ENCODE assay signal across 17 cellular contexts in genomic region chr15:63836579-63836978, GRCh38. TPM values are rescaled to one million over a fixed set of nuclear protein-coding genes. Genes with fewer than 3 reads are reported as not detected.
A peak's percentile ranks its signal among the peaks of the same experiment; 100 is the strongest.
DNase-seq lines count a peak whose midpoint lies in the region; ATAC-seq, FAIRE-seq and TF ChIP-seq lines count a peak whose summit lies in the region.
"Had no signal": no experiment of that assay in that cellular context is flagged by ENCODE, and none has a peak within 500 bp of the region (broad histone marks: within the 10 kb centered on the region; RNA-seq: fewer than 3 reads in every experiment).

No MANE protein-coding gene starts in this region.

- peak overlapping the region; percentile 4 for H3K27ac Mint-ChIP-seq in mesothelial cell of epicardium
- no peak overlapping the region for H3K27ac Mint-ChIP-seq in type B pancreatic cell
- H3K27ac Mint-ChIP-seq: B cell had no signal

- BruUV-seq in K562 (replicated peaks; lab: Mats Ljungman, UMichigan), result no TSS peak

- H3K36me3 ChIP-seq in MG63 (no peaks in the 10 kb centered on the region; the same call in 1 of the 2 replicates), K562 (ENCODE audit: control insufficient read depth, insufficient read depth, low read length) (0 out of 3 replicates have a peak, but pooled peaks cover 2% of the 10 kb centered on the region), aorta (ENCODE audit: control insufficient read depth in 1 of 2, insufficient read depth in 2 of 2, low read length in 1 of 2) (no peaks in the 10 kb centered on the region)

- CTCF ChIA-PET in K562 (lab: Yijun Ruan, JAX; ENCODE audit: low intra/inter-chr PET ratio), result interaction anchor here (0.9 kb wide), 1 partner anchor 210 kb away, joined by 4 read pairs; the partner anchor contains the start of gene DAPK2

- H2AFZ ChIP-seq in K562 (ENCODE audit: low read depth, low read length), result peak overlapping the region; percentile 66

- H4K20me1 ChIP-seq in K562 (replicated peaks; ENCODE audit: control insufficient read depth, insufficient read depth, low read length), result no peaks in the 10 kb centered on the region

- intact Hi-C loops in K562 (cut with micrococcal nuclease), result no loop called here
- intact Hi-C loops in aorta (cut with DNase I), result no loop called here

- ATAC-seq in K562 (no peak), HG03196 (IDR thresholded peaks at IDR 0.05; ENCODE audit: unreplicated experiment) (no peak), aorta (ENCODE audit: low FRiP score) (no peak)
- ATAC-seq: activated CD8-positive, alpha-beta memory T cell treated with anti-CD3 and anti-CD28 coated beads, Interleukin-2, amount 10 ng/mL, durations not matched to agents 7 days and 5 days; PC-3 had no signal

- no peak for TF ChIP-seq POLR2A in K562 (conservative IDR thresholded peaks at IDR 0.05)

- no peak for TF ChIP-seq CTCF in K562 (IDR thresholded peaks at IDR 0.05 in 2 of 3, conservative IDR thresholded peaks at IDR 0.05 in 1 of 3; ENCODE audit: insufficient read depth in 2 of 3, low read depth in 1 of 3, low read length in 3 of 3)
- no peak for TF ChIP-seq CTCF in mesothelial cell of epicardium (IDR thresholded peaks at IDR 0.05; ENCODE audit: unreplicated experiment)
- no peak for TF ChIP-seq CTCF in type B pancreatic cell (conservative IDR thresholded peaks at IDR 0.05)

- H3K27ac ChIP-seq in K562 (ENCODE audit: extremely low read depth, low read depth, low read length) (peak overlapping the region; percentile 48), aorta (ENCODE audit: low read depth in 1 of 2, low read length in 2 of 2) (no peak overlapping the region)

- in situ Hi-C loops in K562 (cut with MboI), result no loop called here

- H3K27me3 ChIP-seq in MG63 (peaks cover 5% of the 10 kb centered on the region; the same call in 1 of the 2 replicates), K562 (ENCODE audit: control insufficient read depth in 2 of 2, insufficient read depth in 2 of 2, low read length in 2 of 2) (no peaks in the 10 kb centered on the region), aorta (ENCODE audit: control insufficient read depth in 1 of 2, insufficient read depth in 2 of 2, low read length in 1 of 2) (no peaks in the 10 kb centered on the region)

- FAIRE-seq in K562 (lab: Jason Lieb, UNC), result no peak
- FAIRE-seq: colon, GM12892 had no signal

- H3K79me2 ChIP-seq in K562 (ENCODE audit: control insufficient read depth, insufficient read depth, low read length), result peaks cover 22% of the 10 kb centered on the region

- no peaks in the 10 kb centered on the region; the same call in 1 of the 2 replicates for H3K9me3 ChIP-seq in MG63
- H3K9me3 ChIP-seq in K562 (replicated peaks; ENCODE audit: control insufficient read depth, insufficient read depth, low read depth, low read length), result 0 out of 2 replicates have a peak, but pooled peaks cover 3% of the 10 kb centered on the region
- H3K9me3 ChIP-seq in aorta (ENCODE audit: control insufficient read depth, low read length), result no peaks in the 10 kb centered on the region

- TF ChIP-seq RAD21 in K562 (CRISPR knock-in tag; conservative IDR thresholded peaks at IDR 0.05 in 1 of 2, IDR thresholded peaks at IDR 0.05 in 1 of 2), result no peak

- no peaks in the 10 kb centered on the region for H3K27me3 Mint-ChIP-seq in mesothelial cell of epicardium (ENCODE audit: low read depth)
- no peaks in the 10 kb centered on the region for H3K27me3 Mint-ChIP-seq in type B pancreatic cell
- H3K27me3 Mint-ChIP-seq: B cell had no signal

- H3K4me3 ChIP-seq in MG63 (no peak overlapping the region), K562 (no peak overlapping the region), aorta (ENCODE audit: low read length in 2 of 2) (no peak overlapping the region)

- no peak overlapping the region; a peak in 1 of 4 replicates for H3K9ac ChIP-seq in K562 (ENCODE audit: insufficient read depth in 1 of 2, low read depth in 2 of 2, low read length in 2 of 2)

- H3K36me3 Mint-ChIP-seq in mesothelial cell of epicardium, result no peaks in the 10 kb centered on the region
- H3K36me3 Mint-ChIP-seq in type B pancreatic cell, result peaks cover 3% of the 10 kb centered on the region
- H3K36me3 Mint-ChIP-seq: activated CD8-positive, alpha-beta memory T cell treated with anti-CD3 and anti-CD28 coated beads, Interleukin-2, amount 10 ng/mL, durations not matched to agents 7 days and 5 days had no signal

- peak overlapping the region; percentile 9; the same call in 1 of the 2 replicates for H3K4me2 ChIP-seq in K562 (ENCODE audit: insufficient read depth, low read length)

- no peaks in the 10 kb centered on the region for H3K9me3 Mint-ChIP-seq in mesothelial cell of epicardium
- no peaks in the 10 kb centered on the region for H3K9me3 Mint-ChIP-seq in type B pancreatic cell

- peak; percentile 8 for DNase-seq in MG63
- DNase-seq in K562 (ENCODE audit: extremely low read depth in 1 of 4, low spot score in 3 of 4), result peak in 2 of 4 experiments; percentile 23 to 56
- no peak for DNase-seq in mesothelial cell of epicardium (ENCODE audit: low spot score in 2 of 2, unreplicated experiment in 2 of 2)
- DNase-seq in type B pancreatic cell (ENCODE audit: extremely low spot score, unreplicated experiment), result no peak
- no peak for DNase-seq in activated gamma-delta T cell treated with Interleukin-2 at 50 U/mL for 16 hours
- no peak for DNase-seq in aorta
- DNase-seq: activated CD8-positive, alpha-beta memory T cell treated with anti-CD3 and anti-CD28 coated beads, Interleukin-2, amount 10 ng/mL, durations not matched to agents 7 days and 5 days; activated effector memory CD4-positive, alpha-beta T cell treated with anti-CD3 and anti-CD28 coated beads, Interleukin-2, amount 50 U/mL, for 16 hours; NCI-H1436; NCI-H2171 treated with DMSO at 0.1 percent for 48 hours; NCI-H748 treated with DMSO at 0.1 percent for 48 hours; nucleus accumbens; PC-3 had no signal

- H3K4me3 Mint-ChIP-seq in mesothelial cell of epicardium (no peak overlapping the region), type B pancreatic cell (peak overlapping the region; percentile 65)
- H3K4me3 Mint-ChIP-seq: activated CD8-positive, alpha-beta memory T cell treated with anti-CD3 and anti-CD28 coated beads, Interleukin-2, amount 10 ng/mL, durations not matched to agents 7 days and 5 days; B cell had no signal

- POLR2A ChIA-PET in K562 (lab: Yijun Ruan, JAX), result interaction anchor here (0.6 kb wide), 2 partner anchors 39 to 397 kb away, joined by 3 read pairs; no protein-coding TSS in a partner anchor

- no peaks in the 10 kb centered on the region for H3K9me1 ChIP-seq in K562 (ENCODE audit: control insufficient read depth, insufficient read depth, low read length)

- WGBS in K562 (ENCODE audit: insufficient coverage, low coverage, missing lambda C conversion rate), result 20% methylated on average over 1 of the region's 1 CpG
- 50 to 52% methylated on average over 1 of the region's 1 CpG for WGBS in aorta, 2 donors

- peaks cover 40 to 51% of the 10 kb centered on the region in 2 experiments for H3K4me1 ChIP-seq in K562 (replicated peaks in 1 of 2; ENCODE audit: control insufficient read depth in 2 of 2, insufficient read depth in 2 of 2, low read length in 2 of 2)
- peaks cover 0 to 3% of the 10 kb centered on the region in 2 donors for H3K4me1 ChIP-seq in aorta (ENCODE audit: control insufficient read depth in 1 of 2, insufficient read depth in 2 of 2, low read length in 2 of 2)

- H3K4me1 Mint-ChIP-seq in mesothelial cell of epicardium (peaks cover 27% of the 10 kb centered on the region), type B pancreatic cell (ENCODE audit: unreplicated experiment) (peaks cover 15% of the 10 kb centered on the region)

- peak; percentile 42; the same call in 1 of the 2 replicates for TF ChIP-seq EP300 in K562 (IDR thresholded peaks at IDR 0.05; ENCODE audit: low read length)

TF ChIP-seq in K562, 482 proteins besides CTCF, POLR2A, EP300 and RAD21 (continues in another document):
- TF ChIP-seq DPF2 (IDR thresholded peaks at IDR 0.05) (peak; percentile 43; the same call in 1 of the 2 replicates), TCF7 (IDR thresholded peaks at IDR 0.05; ENCODE audit: borderline replicate concordance) (0 out of 2 replicates have a peak, but pooled peaks have one; percentile 36), TCF3 (CRISPR knock-in tag; IDR thresholded peaks at IDR 0.05) (peak; percentile 48; the same call in 1 of the 2 replicates), NBN (IDR thresholded peaks at IDR 0.05; ENCODE audit: low read depth) (0 out of 2 replicates have a peak, but pooled peaks have one; percentile 28), CEBPB (tag; IDR thresholded peaks at IDR 0.05) (peak; percentile 40), MAZ (CRISPR knock-in tag; conservative IDR thresholded peaks at IDR 0.05 in 1 of 2, IDR thresholded peaks at IDR 0.05 in 1 of 2) (no peak), TRIM24 (IDR thresholded peaks at IDR 0.05) (no peak), KLF1 (tag; IDR thresholded peaks at IDR 0.05) (no peak), CSDE1 (IDR thresholded peaks at IDR 0.05) (no peak)

RNA-seq across cellular contexts. Expression of gene HERC1, which starts 2.8 kb away (rescaled TPM):
- 46.9 and 60.1 TPM in 2 replicates for total RNA-seq in MG63 (2014; rRNA removed; shearing (Covaris generic); ENCODE audit: low replicate concordance)
- 151 and 399 TPM in 2 replicates for total RNA-seq in K562 (2011; cell fraction: chromatin; rRNA removed; ENCODE audit: low replicate concordance)
- 94.9 and 123 TPM in 2 replicates for total RNA-seq in K562 (2011; cell fraction: nucleolus; rRNA removed)
- 139 and 141 TPM in 2 replicates for total RNA-seq in K562 (2011; cell fraction: nucleoplasm; rRNA removed)
- 91.9 and 93.1 TPM in 2 replicates for total RNA-seq in K562 (2014; rRNA removed)
- total RNA-seq in K562 (2014; rRNA removed; fragmentation: Illumina TruSeq; extraction: Trizol), result 79.2 and 88.1 TPM in 2 replicates
- 90.4 and 92.6 TPM in 2 replicates for total RNA-seq in K562 (2015; rRNA removed; fragmentation: Illumina TruSeq; extraction: Trizol)
- 103 and 108 TPM in 2 replicates for total RNA-seq in K562 (2021)
- 43.9 and 48.3 TPM in 2 replicates for polyA plus RNA-seq in K562 (2011; rRNA removed)
- polyA plus RNA-seq in K562 (2011; cell fraction: cytosol; rRNA removed), result 46.7 and 50.5 TPM in 2 replicates
- 125 and 130 TPM in 2 replicates for polyA plus RNA-seq in K562 (2011; cell fraction: nucleus; rRNA removed)
- 68.9 and 92.0 TPM in 2 replicates for polyA plus RNA-seq in K562 (2012)
- polyA plus RNA-seq in K562 (2014; fragmentation: Illumina TruSeq; extraction: Trizol), result 79.0 and 89.9 TPM in 2 replicates
- 10 to 100 TPM; 24.5 to 42.4 TPM for polyA plus RNA-seq in K562 (2014; fragmentation: Nextera tagmentation; extraction: Ambion mirVana)
- 70.7 and 83.4 TPM in 2 replicates for polyA plus RNA-seq in K562 (2014; rRNA removed)
- 115 and 136 TPM in 2 replicates for polyA minus RNA-seq in K562 (2011; rRNA and poly(A)+ RNA removed)
- 56.8 and 74.4 TPM in 2 replicates for polyA minus RNA-seq in K562 (2011; cell fraction: cytosol; rRNA and poly(A)+ RNA removed)
- 75.0 and 142 TPM in 2 replicates for polyA minus RNA-seq in K562 (2011; cell fraction: nucleus; rRNA and poly(A)+ RNA removed)
- 73.1 to 75.5 TPM (median 74.9 TPM) in 3 replicates for total RNA-seq in mesothelial cell of epicardium
- 62.6 and 80.7 TPM in 2 replicates for total RNA-seq in type B pancreatic cell (ENCODE audit: low replicate concordance)
- total RNA-seq in aorta, result 100 to 1,000 TPM; 101 to 125 TPM
- 10 to 100 TPM; 15.5 to 37.2 TPM for polyA plus RNA-seq in aorta
